Comparison of ENCODE assay signal across 6 cellular contexts in the genomic region with DNA sequence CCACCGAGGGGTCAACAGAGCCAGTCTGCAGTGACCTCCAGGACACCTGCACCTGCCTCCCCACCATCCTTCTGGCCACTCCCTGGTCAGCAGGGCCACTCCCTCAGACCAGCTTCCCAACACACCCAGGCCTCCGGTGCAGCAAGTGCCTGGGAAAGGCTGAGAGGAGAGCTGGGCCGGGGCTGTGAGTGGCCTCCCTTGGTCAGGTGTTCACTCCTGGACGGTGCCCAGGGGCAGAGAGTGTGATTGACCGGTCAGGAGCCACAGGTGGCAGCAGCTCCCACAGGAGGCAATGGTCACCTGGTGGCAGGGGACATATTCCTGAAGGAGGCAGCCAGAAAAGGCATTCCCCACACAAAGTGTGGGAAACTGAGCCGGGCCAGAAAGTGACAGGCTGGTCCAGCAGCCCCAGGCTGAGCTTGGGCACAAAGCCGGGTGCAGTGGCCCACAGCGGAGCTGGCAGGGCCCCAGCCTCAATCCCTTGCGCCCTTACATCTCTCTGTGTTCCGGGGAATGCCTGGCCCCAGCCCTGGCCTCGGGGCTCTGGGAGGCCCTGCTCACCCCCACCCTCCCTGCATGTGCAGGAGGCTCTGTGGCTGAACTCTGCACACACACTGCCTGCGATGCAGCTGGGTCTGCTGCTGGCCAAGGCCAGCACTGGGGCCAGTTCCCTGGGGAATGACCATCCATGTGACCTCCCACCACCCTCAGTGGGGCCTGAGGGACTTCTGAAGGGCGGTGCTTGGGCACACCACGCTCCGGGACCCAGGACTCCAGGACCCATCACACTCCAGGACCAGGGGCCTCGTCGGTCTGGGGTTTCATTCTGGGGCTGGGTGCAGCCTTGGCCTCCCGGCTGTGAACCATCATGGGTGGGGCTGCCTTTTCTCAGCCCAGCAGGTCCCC. TPM values are rescaled to one million over a fixed set of nuclear protein-coding genes. Genes with fewer than 3 reads are reported as not detected.
DNase-seq lines count a peak whose midpoint lies in the region; ATAC-seq, FAIRE-seq and TF ChIP-seq lines count a peak whose summit lies in the region.

No MANE protein-coding gene starts in this region.

- TF ChIP-seq CTCF in SK-N-SH (IDR thresholded peaks at IDR 0.05) (no peak), testis (IDR thresholded peaks at IDR 0.05) (no peak)

- H3K4me3 ChIP-seq in SK-N-SH (ENCODE audit: low read depth in 2 of 2, low read length in 1 of 2) (no peak overlapping the region), right cardiac atrium (ENCODE audit: low read length) (no peak overlapping the region), testis (no peak overlapping the region)

- H3K79me2 ChIP-seq in SK-N-SH (ENCODE audit: insufficient read depth), result no peaks in the 10 kb centered on the region

- H3K9ac ChIP-seq in SK-N-SH, result no peak overlapping the region

- CTCF ChIA-PET in SK-N-SH (lab: Yijun Ruan, JAX), result interaction anchor here (0.8 to 2.6 kb wide), 11 partner anchors 9 to 216 kb away, joined by 3 to 16 read pairs (median 4); no protein-coding TSS in a partner anchor

- intact Hi-C loops in right cardiac atrium (cut with DNase I), result no loop called here
- intact Hi-C loops in testis (cut with DNase I; ENCODE audit: low total_unique reads), result no loop called here

- no peak for FAIRE-seq in GM12892 (lab: Jason Lieb, UNC)

- no peak for TF ChIP-seq EP300 in SK-N-SH (IDR thresholded peaks at IDR 0.05; ENCODE audit: borderline replicate concordance in 1 of 2, low read depth in 1 of 2, low read length in 1 of 2)

- no peaks in the 10 kb centered on the region for H3K9me3 ChIP-seq in SK-N-SH
- no peaks in the 10 kb centered on the region for H3K9me3 ChIP-seq in right cardiac atrium (ENCODE audit: control insufficient read depth, low read length)
- H3K9me3 ChIP-seq in testis, result no peaks in the 10 kb centered on the region

- H3K27ac ChIP-seq in SK-N-SH (ENCODE audit: low read depth in 2 of 2, low read length in 1 of 2), result no peak overlapping the region
- H3K27ac ChIP-seq in right cardiac atrium (ENCODE audit: low read length), result peak overlapping the region; percentile 63
- H3K27ac ChIP-seq in testis, result peak overlapping the region; percentile 39 to 59

- H3K27me3 ChIP-seq in SK-N-SH (ENCODE audit: insufficient read depth) (no peaks in the 10 kb centered on the region), right cardiac atrium (ENCODE audit: control insufficient read depth, insufficient read depth) (no peaks in the 10 kb centered on the region), testis (no peaks in the 10 kb centered on the region)

- TF ChIP-seq POLR2A in testis (IDR thresholded peaks at IDR 0.05) (no peak), GM12892 (IDR thresholded peaks at IDR 0.05; ENCODE audit: low read depth, low read length) (no peak)

- no peaks in the 10 kb centered on the region for H4K20me1 ChIP-seq in SK-N-SH (ENCODE audit: insufficient read depth)

- peaks cover 3% of the 10 kb centered on the region for H3F3A ChIP-seq in SK-N-SH (replicated peaks; ENCODE audit: insufficient read depth)

- DNase-seq in SK-N-SH (no peak), right cardiac atrium (peak; percentile 39 to 86 (median 80)), testis (peak; percentile 78), NCI-H2171 treated with DMSO at 0.1 percent for 48 hours (lab: John Stamatoyannopoulos, UW) (no peak), GM12892 (ENCODE audit: insufficient read length) (no peak), NOMO-1 treated with DMSO at 0.1 percent for 48 hours (lab: John Stamatoyannopoulos, UW; ENCODE audit: unreplicated experiment) (no peak)

- ATAC-seq in right cardiac atrium, result peak; percentile 1 to 8

- H3K36me3 ChIP-seq in SK-N-SH (replicated peaks in 1 of 2; ENCODE audit: control insufficient read depth in 1 of 2, insufficient read depth in 2 of 2, low read length in 1 of 2), result no peaks in the 10 kb centered on the region
- no peaks in the 10 kb centered on the region for H3K36me3 ChIP-seq in testis (ENCODE audit: low read depth, missing control alignments)

- WGBS in SK-N-SH (ENCODE audit: low lambda C conversion rate), result 81% methylated on average over 15 of the region's 18 CpGs
- WGBS in right cardiac atrium, result 45% methylated on average over 18 of the region's 18 CpGs
- 39 to 55% methylated on average over 5 to 18 of the region's 18 CpGs for WGBS in testis, 2 donors

- POLR2A ChIA-PET in SK-N-SH (lab: Yijun Ruan, JAX), result interaction anchor here (0.9 kb wide), 1 partner anchor 19 kb away, joined by 3 read pairs; no protein-coding TSS in a partner anchor

- H3K4me2 ChIP-seq in SK-N-SH, result peak overlapping the region; percentile 37; the same call in 1 of the 2 replicates

- H2AFZ ChIP-seq in SK-N-SH (ENCODE audit: low read depth), result no peak overlapping the region

- peaks cover 4 to 19% of the 10 kb centered on the region in 2 experiments; a peak in 2 of 4 replicates for H3K4me1 ChIP-seq in SK-N-SH (ENCODE audit: control insufficient read depth in 1 of 2, insufficient read depth in 2 of 2, low read depth in 1 of 2, low read length in 1 of 2)
- H3K4me1 ChIP-seq in right cardiac atrium (ENCODE audit: control insufficient read depth, insufficient read depth, low read length), result peaks cover 15% of the 10 kb centered on the region
- peaks cover 21% of the 10 kb centered on the region for H3K4me1 ChIP-seq in testis

- no peaks in the 10 kb centered on the region for H3K9me2 ChIP-seq in SK-N-SH

- no peak for TF ChIP-seq RAD21 in SK-N-SH (IDR thresholded peaks at IDR 0.05; ENCODE audit: low read length)

TF ChIP-seq in SK-N-SH, 30 proteins besides CTCF, POLR2A, EP300 and RAD21 (continues in another document):
- TF ChIP-seq FOSL2 (IDR thresholded peaks at IDR 0.05; ENCODE audit: borderline replicate concordance, low read depth), result no peak
- TF ChIP-seq PBX3 (IDR thresholded peaks at IDR 0.05), result no peak
- TF ChIP-seq, protein P1, sequence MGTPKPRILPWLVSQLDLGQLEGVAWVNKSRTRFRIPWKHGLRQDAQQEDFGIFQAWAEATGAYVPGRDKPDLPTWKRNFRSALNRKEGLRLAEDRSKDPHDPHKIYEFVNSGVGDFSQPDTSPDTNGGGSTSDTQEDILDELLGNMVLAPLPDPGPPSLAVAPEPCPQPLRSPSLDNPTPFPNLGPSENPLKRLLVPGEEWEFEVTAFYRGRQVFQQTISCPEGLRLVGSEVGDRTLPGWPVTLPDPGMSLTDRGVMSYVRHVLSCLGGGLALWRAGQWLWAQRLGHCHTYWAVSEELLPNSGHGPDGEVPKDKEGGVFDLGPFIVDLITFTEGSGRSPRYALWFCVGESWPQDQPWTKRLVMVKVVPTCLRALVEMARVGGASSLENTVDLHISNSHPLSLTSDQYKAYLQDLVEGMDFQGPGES (IDR thresholded peaks at IDR 0.05; ENCODE audit: low read depth, low read length), result no peak
- TF ChIP-seq CHD2 (IDR thresholded peaks at IDR 0.05; ENCODE audit: low read length, partially characterized antibody), result no peak
- no peak for TF ChIP-seq FOXJ3 (CRISPR knock-in tag; IDR thresholded peaks at IDR 0.05)
- no peak for TF ChIP-seq MEF2A (IDR thresholded peaks at IDR 0.05; ENCODE audit: borderline replicate concordance, low read depth)
- TF ChIP-seq POLR2AphosphoS5 (IDR thresholded peaks at IDR 0.05; ENCODE audit: low read depth, low read length), result no peak

RNA-seq across cellular contexts. Expression of gene C17orf99, which starts 1.2 kb away (rescaled TPM):
- not detected in 2 replicates for polyA plus RNA-seq in SK-N-SH (2012; rRNA removed)
- polyA plus RNA-seq in SK-N-SH (2012; cell fraction: cytosol; rRNA removed), result not detected in 2 replicates
- not detected in 2 replicates for polyA plus RNA-seq in SK-N-SH (2012; cell fraction: nucleus; rRNA removed)
- total RNA-seq in right cardiac atrium, result not detected
- not detected for polyA plus RNA-seq in right cardiac atrium
- total RNA-seq in testis, result 1 to 10 TPM; 1.1 to 1.3 TPM
- polyA plus RNA-seq in testis (ENCODE audit: insufficient read depth, low read depth, low replicate concordance), result not detected
- 4.3 TPM for polyA plus RNA-seq in GM12892 (2012; ENCODE audit: missing spikeins)

RNA-seq across cellular contexts. Expression of gene TMC8, which starts 14.4 kb away (rescaled TPM):
- polyA plus RNA-seq in SK-N-SH (2012; rRNA removed) (0.15 and 0.18 TPM in 2 replicates), right cardiac atrium (2.4 TPM), testis (ENCODE audit: insufficient read depth, low read depth, low replicate concordance) (5.6 TPM)
- 0.01 TPM in 1 of 2 replicates, not detected in the other for polyA plus RNA-seq in SK-N-SH (2012; cell fraction: cytosol; rRNA removed)
- 0.04 and 0.11 TPM in 2 replicates for polyA plus RNA-seq in SK-N-SH (2012; cell fraction: nucleus; rRNA removed)
- total RNA-seq in right cardiac atrium (1 to 10 TPM; 2.6 to 3.9 (median 3.0) TPM), testis (1 to 10 TPM; 3.5 to 9.3 TPM)
- 53.3 TPM for polyA plus RNA-seq in GM12892 (2012; ENCODE audit: missing spikeins)

RNA-seq across cellular contexts. Expression of gene TMC6, which starts 16.4 kb away (rescaled TPM):
- polyA plus RNA-seq in SK-N-SH (2012; rRNA removed) (3.8 and 5.5 TPM in 2 replicates), right cardiac atrium (21.2 TPM), testis (ENCODE audit: insufficient read depth, low read depth, low replicate concordance) (10.8 TPM)
- 1.9 and 2.8 TPM in 2 replicates for polyA plus RNA-seq in SK-N-SH (2012; cell fraction: cytosol; rRNA removed)
- 15.2 and 17.5 TPM in 2 replicates for polyA plus RNA-seq in SK-N-SH (2012; cell fraction: nucleus; rRNA removed)
- total RNA-seq in right cardiac atrium (10 to 100 TPM; 27.9 to 45.4 (median 38.2) TPM), testis (10 to 100 TPM; 18.0 to 20.3 TPM)
- polyA plus RNA-seq in GM12892 (2012; ENCODE audit: missing spikeins), result 55.0 TPM

RNA-seq across cellular contexts. Expression of gene SYNGR2, which starts 23.4 kb away (rescaled TPM):
- 160 and 181 TPM in 2 replicates for polyA plus RNA-seq in SK-N-SH (2012; rRNA removed)
- 76.9 and 109 TPM in 2 replicates for polyA plus RNA-seq in SK-N-SH (2012; cell fraction: cytosol; rRNA removed)
- polyA plus RNA-seq in SK-N-SH (2012; cell fraction: nucleus; rRNA removed), result 103 and 110 TPM in 2 replicates
- total RNA-seq in right cardiac atrium, result 10 to 100 TPM; 81.9 to 92.2 (median 83.9) TPM
- polyA plus RNA-seq in right cardiac atrium, result 85.8 TPM
- 10 to 100 TPM; 68.7 to 70.6 TPM for total RNA-seq in testis
- 63.7 TPM for polyA plus RNA-seq in testis (ENCODE audit: insufficient read depth, low read depth, low replicate concordance)
- polyA plus RNA-seq in GM12892 (2012; ENCODE audit: missing spikeins), result 166 TPM

RNA-seq across cellular contexts. Expression of gene TK1, which starts 41.9 kb away (rescaled TPM):
- polyA plus RNA-seq in SK-N-SH (2012; rRNA removed), result 70.7 and 112 TPM in 2 replicates
- 42.3 and 61.2 TPM in 2 replicates for polyA plus RNA-seq in SK-N-SH (2012; cell fraction: cytosol; rRNA removed)
- polyA plus RNA-seq in SK-N-SH (2012; cell fraction: nucleus; rRNA removed), result 46.5 and 61.3 TPM in 2 replicates
- 1 to 10 TPM in 2 of 4 donors, under 1 TPM in 2; 0.51 to 5.2 (median 1.9) TPM for total RNA-seq in right cardiac atrium
- 1.2 TPM for polyA plus RNA-seq in right cardiac atrium
- 1 to 10 TPM; 3.9 to 4.8 TPM for total RNA-seq in testis
- polyA plus RNA-seq in testis (ENCODE audit: insufficient read depth, low read depth, low replicate concordance), result 5.7 TPM
- 49.8 TPM for polyA plus RNA-seq in GM12892 (2012; ENCODE audit: missing spikeins)

Comparison
In these comparisons a context has a peak if more than half of its experiments do, and no peak if none do; other contexts are left out.
1. DNase-seq: peak in right cardiac atrium (3 of 3) and testis (single experiment); none in SK-N-SH (single experiment), NCI-H2171 treated with DMSO at 0.1 percent for 48 hours (single experiment), GM12892 (single experiment) and NOMO-1 treated with DMSO at 0.1 percent for 48 hours (single experiment).
2. H3K27ac ChIP-seq: peak in right cardiac atrium (single experiment) and testis (2 of 2); none in SK-N-SH (0 of 2).